In genomic region chr5:1038417-1039209, GRCh38 we compare ENCODE assay signal across 2 cellular contexts.
TF ChIP-seq lines count a peak whose summit lies in the region.

No MANE protein-coding gene starts in this region.

TF ChIP-seq in SK-N-SH, 30 proteins besides CTCF, POLR2A, EP300 and RAD21 (continued from another document):
- TF ChIP-seq ZBTB33 (IDR thresholded peaks at IDR 0.05; ENCODE audit: borderline replicate concordance, low read depth) (no peak), NRF1 (IDR thresholded peaks at IDR 0.05; ENCODE audit: low read depth, low read length) (no peak), USF1 (IDR thresholded peaks at IDR 0.05; ENCODE audit: borderline replicate concordance, low read depth) (no peak), PBX3 (IDR thresholded peaks at IDR 0.05) (no peak), MEF2A (IDR thresholded peaks at IDR 0.05; ENCODE audit: borderline replicate concordance, low read depth) (no peak), USF2 (IDR thresholded peaks at IDR 0.05; ENCODE audit: borderline replicate concordance, low read depth, low read length) (no peak), IRF3 (IDR thresholded peaks at IDR 0.05; ENCODE audit: low read depth, low read length) (no peak)

TF ChIP-seq in SK-N-SH treated with all-trans-retinoic acid at 6 μM for 48 hours, 23 proteins besides CTCF, POLR2A, EP300 and RAD21 (continued from another document):
- TF ChIP-seq TSHZ2 (CRISPR knock-in tag; IDR thresholded peaks at IDR 0.05) (no peak), PPARA (CRISPR knock-in tag; IDR thresholded peaks at IDR 0.05; ENCODE audit: borderline replicate concordance) (no peak), GLIS3 (CRISPR knock-in tag; IDR thresholded peaks at IDR 0.05) (no peak), ZNF565 (CRISPR knock-in tag; conservative IDR thresholded peaks at IDR 0.05; ENCODE audit: low read depth) (no peak), ARNTL (CRISPR knock-in tag; IDR thresholded peaks at IDR 0.05; ENCODE audit: borderline replicate concordance, low read depth) (no peak), OSR1 (CRISPR knock-in tag; IDR thresholded peaks at IDR 0.05) (no peak), ZNF70 (CRISPR knock-in tag; IDR thresholded peaks at IDR 0.05) (no peak), ZFP3 (CRISPR knock-in tag; IDR thresholded peaks at IDR 0.05) (no peak), CSRNP3 (CRISPR knock-in tag; IDR thresholded peaks at IDR 0.05) (no peak), SNAI2 (CRISPR knock-in tag; IDR thresholded peaks at IDR 0.05) (no peak), TOX (CRISPR knock-in tag; IDR thresholded peaks at IDR 0.05; ENCODE audit: borderline replicate concordance) (no peak), ZFP30 (CRISPR knock-in tag; IDR thresholded peaks at IDR 0.05) (no peak), POU6F1 (CRISPR knock-in tag; IDR thresholded peaks at IDR 0.05; ENCODE audit: borderline replicate concordance, low read depth) (no peak), BACH2 (CRISPR knock-in tag; IDR thresholded peaks at IDR 0.05; ENCODE audit: borderline replicate concordance) (no peak)
TF ChIP-seq in SK-N-SH treated with all-trans-retinoic acid at 6 μM for 48 hours: peak in this region for 0.
